In genomic region chr11:67146516-67147226, GRCh38 we compare ENCODE assay signal across 27 cellular contexts. TPM values are rescaled to one million over a fixed set of nuclear protein-coding genes. Genes with fewer than 3 reads are reported as not detected.
DNase-seq lines count a peak whose midpoint lies in the region; ATAC-seq and TF ChIP-seq lines count a peak whose summit lies in the region.
"Had no signal": no experiment of that assay in that cellular context is flagged by ENCODE, and none has a peak within 500 bp of the region (broad histone marks: within the 10 kb centered on the region; RNA-seq: fewer than 3 reads in every experiment).

No MANE protein-coding gene starts in this region.

- H3K4me3 ChIP-seq in liver (ENCODE audit: low read depth in 1 of 3, low read length in 3 of 3), result no peak overlapping the region
- H3K4me3 ChIP-seq: GM23248, heart right ventricle, pancreas, suprapubic skin had no signal

- H3K4me1 ChIP-seq in liver (ENCODE audit: control insufficient read depth in 4 of 4, insufficient read depth in 4 of 4, low read length in 3 of 4), result peaks cover 6 to 22% (median 17%) of the 10 kb centered on the region in 4 donors
- H3K4me1 ChIP-seq: suprapubic skin had no signal

- no peak overlapping the region for H3K4me3 Mint-ChIP-seq in activated T-cell treated with anti-CD3 and anti-CD28 coated beads, Interleukin-2, amount 50 U/mL, for 24 hours
- no peak overlapping the region for H3K4me3 Mint-ChIP-seq in activated T-cell treated with anti-CD3 and anti-CD28 coated beads, Interleukin-2, amount 50 U/mL, for 4 hours
- H3K4me3 Mint-ChIP-seq in WTC11, result no peak overlapping the region
- H3K4me3 Mint-ChIP-seq in type B pancreatic cell, result no peak overlapping the region
- no peak overlapping the region for H3K4me3 Mint-ChIP-seq in activated CD4-positive, alpha-beta T cell treated with anti-CD3 and anti-CD28 coated beads for 36 hours
- H3K4me3 Mint-ChIP-seq: activated CD4-positive, alpha-beta memory T cell treated with anti-CD3 and anti-CD28 coated beads, Interleukin-2, amount 10 ng/mL, durations not matched to agents 7 days and 5 days; IgD-negative memory B cell; stimulated activated memory B cell treated with anti-CD40 and anti-IgM and Interleukin-4, amounts not matched to agents 10 μg/mL and 1 μg/mL and 100 μg/mL, for 72 hours had no signal

- CTCF ChIA-PET in WTC11 (lab: Charles Lee), result interaction anchor here (1.8 kb wide), 1 partner anchor 64 kb away, joined by 5 read pairs; no protein-coding TSS in a partner anchor
- CTCF ChIA-PET in activated CD4-positive, alpha-beta T cell treated with anti-CD3 and anti-CD28 coated beads for 36 hours (lab: Charles Lee), result interaction anchor here (0.6 to 1.4 kb wide), 4 partner anchors 26 to 244 kb away, joined by 3 to 4 read pairs (median 3); no protein-coding TSS in a partner anchor

- H3K27ac Mint-ChIP-seq in activated T-cell treated with anti-CD3 and anti-CD28 coated beads, Interleukin-2, amount 50 U/mL, for 24 hours, result peak overlapping the region; percentile 22
- H3K27ac Mint-ChIP-seq in WTC11 (peak overlapping the region; percentile 70; the same call in 1 of the 2 replicates), type B pancreatic cell (peak overlapping the region; percentile 1)
- no peak overlapping the region for H3K27ac Mint-ChIP-seq in activated CD4-positive, alpha-beta T cell treated with anti-CD3 and anti-CD28 coated beads for 36 hours
- H3K27ac Mint-ChIP-seq: activated CD4-positive, alpha-beta memory T cell treated with anti-CD3 and anti-CD28 coated beads, Interleukin-2, amount 10 ng/mL, durations not matched to agents 7 days and 5 days; activated T-helper 2 cell treated with anti-CD3 and anti-CD28 coated beads, Interferon-gamma antibody, Interleukin-2, Interleukin-4, amounts not matched to agents 10 μg/mL and 5 μg/mL and 100 μg/mL, durations not matched to agents 14 hours and 24 hours and 36 hours; IgD-negative memory B cell; stimulated activated memory B cell treated with anti-CD40 and anti-IgM and Interleukin-4, amounts not matched to agents 10 μg/mL and 1 μg/mL and 100 μg/mL, for 72 hours had no signal

- TF ChIP-seq CTCF in WTC11 (IDR thresholded peaks at IDR 0.05) (no peak), liver (IDR thresholded peaks at IDR 0.05; ENCODE audit: low read depth, low read length, missing input control) (no peak), type B pancreatic cell (conservative IDR thresholded peaks at IDR 0.05) (no peak)

- TF ChIP-seq RAD21 in liver (IDR thresholded peaks at IDR 0.05), result no peak

- no peak for ATAC-seq in activated T-cell treated with anti-CD3 and anti-CD28 coated beads, Interleukin-2, amount 50 U/mL, for 4 hours
- ATAC-seq in WTC11 (no peak), GM18511 (IDR thresholded peaks at IDR 0.05; ENCODE audit: unreplicated experiment) (no peak)
- no peak for ATAC-seq in activated CD4-positive, alpha-beta T cell treated with anti-CD3 and anti-CD28 coated beads for 36 hours
- ATAC-seq: heart right ventricle; stimulated activated memory B cell treated with anti-CD40 and anti-IgM and Interleukin-4, amounts not matched to agents 10 μg/mL and 1 μg/mL and 100 μg/mL, for 72 hours had no signal

- POLR2A ChIA-PET in WTC11 (lab: Charles Lee), result no interaction called here
- POLR2A ChIA-PET in activated CD4-positive, alpha-beta T cell treated with anti-CD3 and anti-CD28 coated beads for 36 hours (lab: Charles Lee), result no interaction called here

- H3K9me3 Mint-ChIP-seq in activated T-cell treated with anti-CD3 and anti-CD28 coated beads, Interleukin-2, amount 50 U/mL, for 24 hours, result no peaks in the 10 kb centered on the region
- H3K9me3 Mint-ChIP-seq in activated T-cell treated with anti-CD3 and anti-CD28 coated beads, Interleukin-2, amount 50 U/mL, for 4 hours, result no peaks in the 10 kb centered on the region
- H3K9me3 Mint-ChIP-seq in WTC11, result no peaks in the 10 kb centered on the region
- H3K9me3 Mint-ChIP-seq in type B pancreatic cell, result no peaks in the 10 kb centered on the region
- H3K9me3 Mint-ChIP-seq in activated CD4-positive, alpha-beta T cell treated with anti-CD3 and anti-CD28 coated beads for 36 hours (ENCODE audit: low read depth), result no peaks in the 10 kb centered on the region
- H3K9me3 Mint-ChIP-seq: activated CD4-positive, alpha-beta memory T cell treated with anti-CD3 and anti-CD28 coated beads, Interleukin-2, amount 10 ng/mL, durations not matched to agents 7 days and 5 days; activated T-helper 2 cell treated with anti-CD3 and anti-CD28 coated beads, Interferon-gamma antibody, Interleukin-2, Interleukin-4, amounts not matched to agents 10 μg/mL and 5 μg/mL and 100 μg/mL, durations not matched to agents 14 hours and 24 hours and 36 hours; IgD-negative memory B cell; stimulated activated memory B cell treated with anti-CD40 and anti-IgM and Interleukin-4, amounts not matched to agents 10 μg/mL and 1 μg/mL and 100 μg/mL, for 72 hours had no signal

- peaks cover 54% of the 10 kb centered on the region for H3K36me3 Mint-ChIP-seq in activated T-cell treated with anti-CD3 and anti-CD28 coated beads, Interleukin-2, amount 50 U/mL, for 24 hours (ENCODE audit: low read depth)
- H3K36me3 Mint-ChIP-seq in activated T-cell treated with anti-CD3 and anti-CD28 coated beads, Interleukin-2, amount 50 U/mL, for 4 hours (ENCODE audit: insufficient read depth), result peaks cover 16% of the 10 kb centered on the region
- H3K36me3 Mint-ChIP-seq in WTC11 (peaks cover 30% of the 10 kb centered on the region), type B pancreatic cell (peaks cover 18% of the 10 kb centered on the region)
- peaks cover 16% of the 10 kb centered on the region for H3K36me3 Mint-ChIP-seq in activated CD4-positive, alpha-beta T cell treated with anti-CD3 and anti-CD28 coated beads for 36 hours (ENCODE audit: low read depth)

- no peak for DNase-seq in activated T-cell treated with anti-CD3 and anti-CD28 coated beads, Interleukin-2, amount 50 U/mL, for 24 hours
- no peak for DNase-seq in activated T-cell treated with anti-CD3 and anti-CD28 coated beads, Interleukin-2, amount 50 U/mL, for 4 hours
- DNase-seq in WTC11 (ENCODE audit: low spot score), result no peak
- no peak for DNase-seq in type B pancreatic cell (ENCODE audit: extremely low spot score, unreplicated experiment)
- DNase-seq in activated CD4-positive, alpha-beta T cell treated with anti-CD3 and anti-CD28 coated beads for 36 hours, result no peak
- DNase-seq in activated gamma-delta T cell treated with Interleukin-2 at 50 U/mL for 16 hours, result no peak
- DNase-seq: activated CD4-positive, alpha-beta memory T cell treated with anti-CD3 and anti-CD28 coated beads, Interleukin-2, amount 10 ng/mL, durations not matched to agents 7 days and 5 days; activated CD4-positive, CD25-positive, alpha-beta regulatory T cell treated with anti-CD3 and anti-CD28 coated beads, Interleukin-2, amount 50 U/mL, for 72 hours; Calu3; caudate nucleus; DND-41; foreskin melanocyte; GF-D8; GM23248; heart right ventricle; kidney glomerular epithelial cell; NCI-H1694; NCI-H446 treated with DMSO at 0.1 percent for 48 hours; OCI-M1; SK-N-SH had no signal

- intact Hi-C loops in activated CD4-positive, alpha-beta T cell treated with anti-CD3 and anti-CD28 coated beads for 36 hours (cut with DNase I, micrococcal nuclease), result no loop called here

- peaks cover 17% of the 10 kb centered on the region for H3K4me1 Mint-ChIP-seq in activated T-cell treated with anti-CD3 and anti-CD28 coated beads, Interleukin-2, amount 50 U/mL, for 24 hours (ENCODE audit: low read depth)
- peaks cover 5% of the 10 kb centered on the region for H3K4me1 Mint-ChIP-seq in activated T-cell treated with anti-CD3 and anti-CD28 coated beads, Interleukin-2, amount 50 U/mL, for 4 hours (ENCODE audit: low read depth)
- H3K4me1 Mint-ChIP-seq in WTC11 (peaks cover 3% of the 10 kb centered on the region; the same call in 1 of the 2 replicates), type B pancreatic cell (ENCODE audit: unreplicated experiment) (peaks cover 5% of the 10 kb centered on the region)
- peaks cover 7% of the 10 kb centered on the region for H3K4me1 Mint-ChIP-seq in activated CD4-positive, alpha-beta T cell treated with anti-CD3 and anti-CD28 coated beads for 36 hours

- WGBS in liver, result 56% methylated on average over 5 of the region's 5 CpGs

- no peaks in the 10 kb centered on the region for H3K27me3 ChIP-seq in liver (ENCODE audit: control insufficient read depth in 4 of 4, insufficient read depth in 4 of 4, low read length in 3 of 4)
- H3K27me3 ChIP-seq: heart right ventricle, pancreas, suprapubic skin had no signal

- peaks cover 0 to 9% (median 6%) of the 10 kb centered on the region in 4 donors for H3K36me3 ChIP-seq in liver (ENCODE audit: control insufficient read depth in 4 of 4, insufficient read depth in 3 of 4, low read depth in 1 of 4, low read length in 3 of 4)
- H3K36me3 ChIP-seq: pancreas had no signal

- no peak overlapping the region for H3K27ac ChIP-seq in liver (ENCODE audit: low read depth in 1 of 2, low read length in 2 of 2)
- H3K27ac ChIP-seq: GM23248, pancreas, suprapubic skin had no signal

- no peak overlapping the region for H3K9ac ChIP-seq in liver (ENCODE audit: low read depth in 1 of 2, low read length in 2 of 2)
- H3K9ac ChIP-seq: GM23248, SK-N-SH had no signal

- H3K9me3 ChIP-seq in liver (ENCODE audit: control insufficient read depth in 4 of 4, low read length in 3 of 4), result no peaks in the 10 kb centered on the region
- H3K9me3 ChIP-seq: heart right ventricle, pancreas, SK-N-SH, suprapubic skin had no signal

- H3K27me3 Mint-ChIP-seq in activated T-cell treated with anti-CD3 and anti-CD28 coated beads, Interleukin-2, amount 50 U/mL, for 24 hours, result no peaks in the 10 kb centered on the region
- no peaks in the 10 kb centered on the region for H3K27me3 Mint-ChIP-seq in activated T-cell treated with anti-CD3 and anti-CD28 coated beads, Interleukin-2, amount 50 U/mL, for 4 hours (ENCODE audit: low read depth)
- no peaks in the 10 kb centered on the region for H3K27me3 Mint-ChIP-seq in WTC11 (ENCODE audit: low read depth)
- H3K27me3 Mint-ChIP-seq in type B pancreatic cell, result no peaks in the 10 kb centered on the region
- H3K27me3 Mint-ChIP-seq in activated CD4-positive, alpha-beta T cell treated with anti-CD3 and anti-CD28 coated beads for 36 hours, result no peaks in the 10 kb centered on the region
- H3K27me3 Mint-ChIP-seq: activated CD4-positive, alpha-beta memory T cell treated with anti-CD3 and anti-CD28 coated beads, Interleukin-2, amount 10 ng/mL, durations not matched to agents 7 days and 5 days; IgD-negative memory B cell; stimulated activated memory B cell treated with anti-CD40 and anti-IgM and Interleukin-4, amounts not matched to agents 10 μg/mL and 1 μg/mL and 100 μg/mL, for 72 hours had no signal

TF ChIP-seq in WTC11, 78 proteins besides CTCF, POLR2A, EP300 and RAD21 (continues in another document):
- no peak for TF ChIP-seq OVOL2 (CRISPR knock-in tag; IDR thresholded peaks at IDR 0.05; ENCODE audit: borderline replicate concordance)

TF ChIP-seq in liver, 16 proteins besides CTCF, POLR2A, EP300 and RAD21 (continues in another document):
- peak in 1 of 2 donors; percentile 14 for TF ChIP-seq HNF4A (conservative IDR thresholded peaks at IDR 0.05)

RNA-seq across cellular contexts. Expression of gene KDM2A, which starts 27.6 kb away (rescaled TPM):
- 100 to 1,000 TPM in 2 of 3 donors, 10 to 100 TPM in 1; 94.2 to 114 (median 104) TPM for total RNA-seq in activated T-cell treated with anti-CD3 and anti-CD28 coated beads, Interleukin-2, amount 50 U/mL, for 4 hours
- total RNA-seq in WTC11 (2021) (54.0 to 58.0 TPM (median 54.3 TPM) in 3 replicates), liver (10 to 100 TPM; 25.2 to 44.9 TPM), type B pancreatic cell (ENCODE audit: low replicate concordance) (97.5 and 169 TPM in 2 replicates)
- 10 to 100 TPM in 1 of 2 donors, 1 to 10 TPM in 1; 8.3 to 19.6 TPM for polyA plus RNA-seq in liver
- 10 to 100 TPM; 74.8 to 89.7 TPM for total RNA-seq in activated CD4-positive, alpha-beta T cell treated with anti-CD3 and anti-CD28 coated beads for 36 hours
